In genomic region chr14:106714461-106715428, GRCh38 we compare ENCODE assay signal across 8 cellular contexts.
DNase-seq lines count a peak whose midpoint lies in the region; ATAC-seq, FAIRE-seq and TF ChIP-seq lines count a peak whose summit lies in the region.
"Not testable (repeated sequence)": the region's sequence is repeated elsewhere in the genome, so short reads cannot be mapped to it uniquely, and the experiment has no call there.

No MANE protein-coding gene starts in this region.

- not testable (repeated sequence) for TF ChIP-seq CTCF in OCI-LY7 (conservative IDR thresholded peaks at IDR 0.05; ENCODE audit: low read length); bronchial epithelial cell (IDR thresholded peaks at IDR 0.05; ENCODE audit: insufficient read depth, low read length, severe bottlenecking)

- BruUV-seq in OCI-LY7 (replicated peaks; lab: Mats Ljungman, UMichigan), result not testable (repeated sequence)

- not testable (repeated sequence) for H3K36me3 Mint-ChIP-seq in stimulated activated naive B cell treated with anti-CD40 and anti-IgM and Interleukin-4, amounts not matched to agents 10 μg/mL and 1 μg/mL and 100 μg/mL, for 72 hours

- H3K4me1 Mint-ChIP-seq in stimulated activated naive B cell treated with anti-CD40 and anti-IgM and Interleukin-4, amounts not matched to agents 10 μg/mL and 1 μg/mL and 100 μg/mL, for 72 hours, result peaks cover 9 to 11% of the 10 kb centered on the region in 2 donors

- H3K36me3 ChIP-seq in OCI-LY7 (ENCODE audit: insufficient read depth, low read length); bronchial epithelial cell (ENCODE audit: control insufficient read depth, insufficient read depth, low read length): not testable (repeated sequence)

- not testable (repeated sequence) for H3K27ac ChIP-seq in OCI-LY7 (ENCODE audit: low read depth, low read length, poor library complexity, severe bottlenecking)

- not testable (repeated sequence) for H4K20me1 ChIP-seq in OCI-LY7 (ENCODE audit: insufficient read depth, low read length)

- CTCF ChIA-PET in OCI-LY7 (lab: Charles Lee; ENCODE audit: unreplicated experiment), result not testable (repeated sequence)

- not testable (repeated sequence) for H3K9me2 ChIP-seq in OCI-LY7 (ENCODE audit: insufficient read depth, low read length)

- H3K27me3 ChIP-seq in bronchial epithelial cell (ENCODE audit: control insufficient read depth, insufficient read depth, low read length), result not testable (repeated sequence)

- H3K9me3 ChIP-seq in OCI-LY7 (ENCODE audit: low read length), result not testable (repeated sequence)

- not testable (repeated sequence) for H3K27me3 Mint-ChIP-seq in stimulated activated naive B cell treated with anti-CD40 and anti-IgM and Interleukin-4, amounts not matched to agents 10 μg/mL and 1 μg/mL and 100 μg/mL, for 72 hours

- POLR2A ChIA-PET in OCI-LY7 (lab: Charles Lee), result not testable (repeated sequence)

- H3K27ac Mint-ChIP-seq in stimulated activated naive B cell treated with anti-CD40 and anti-IgM and Interleukin-4, amounts not matched to agents 10 μg/mL and 1 μg/mL and 100 μg/mL, for 72 hours, result not testable (repeated sequence)

- TF ChIP-seq POLR2A in GM12891 (IDR thresholded peaks at IDR 0.05; ENCODE audit: low read depth, low read length), result not testable (repeated sequence)

- H3K4me3 ChIP-seq in OCI-LY7 (ENCODE audit: low read depth, low read length, poor library complexity, severe bottlenecking); bronchial epithelial cell (ENCODE audit: low read depth, low read length): not testable (repeated sequence)

- H3K9me3 Mint-ChIP-seq in stimulated activated naive B cell treated with anti-CD40 and anti-IgM and Interleukin-4, amounts not matched to agents 10 μg/mL and 1 μg/mL and 100 μg/mL, for 72 hours, result not testable (repeated sequence)

- DNase-seq in GM12891 (ENCODE audit: insufficient read length, low spot score); OCI-LY7 (ENCODE audit: low spot score); bronchial epithelial cell (ENCODE audit: low read depth); stimulated activated naive B cell treated with anti-CD40 and anti-IgM and Interleukin-4, amounts not matched to agents 10 μg/mL and 1 μg/mL and 100 μg/mL, for 72 hours: not testable (repeated sequence)
- peak; percentile 38 for DNase-seq in activated T-cell treated with anti-CD3 and anti-CD28 coated beads, Interleukin-2, amount 50 U/mL, for 1 hour

- not testable (repeated sequence) for H3K79me2 ChIP-seq in OCI-LY7 (ENCODE audit: insufficient read depth, low read depth, low read length)

- not testable (repeated sequence) for H2AFZ ChIP-seq in OCI-LY7 (ENCODE audit: low read length)

- H3K4me2 ChIP-seq in OCI-LY7 (ENCODE audit: low read length), result peak overlapping the region; percentile 36; the same call in 1 of the 2 replicates

- peak; percentile 82 for ATAC-seq in GM19035 (IDR thresholded peaks at IDR 0.05; ENCODE audit: unreplicated experiment)
- peak; percentile 69 for ATAC-seq in GM21619 (IDR thresholded peaks at IDR 0.05; ENCODE audit: unreplicated experiment)
- peak; percentile 66 for ATAC-seq in HG03342 (IDR thresholded peaks at IDR 0.05; ENCODE audit: unreplicated experiment)
- ATAC-seq in stimulated activated naive B cell treated with anti-CD40 and anti-IgM and Interleukin-4, amounts not matched to agents 10 μg/mL and 1 μg/mL and 100 μg/mL, for 72 hours (replicated peaks), result peak; percentile 70 to 75

- not testable (repeated sequence) for H3K4me3 Mint-ChIP-seq in stimulated activated naive B cell treated with anti-CD40 and anti-IgM and Interleukin-4, amounts not matched to agents 10 μg/mL and 1 μg/mL and 100 μg/mL, for 72 hours

- intact Hi-C loops in OCI-LY7 (cut with micrococcal nuclease; ENCODE audit: unreplicated experiment), result loop anchor here (10.0 kb wide), 1 partner anchor 50 kb away; no protein-coding TSS in a partner anchor

- FAIRE-seq in GM12891 (lab: Jason Lieb, UNC), result peak; percentile 93
- peak; percentile 70 for FAIRE-seq in bronchial epithelial cell (lab: Jason Lieb, UNC)

- peaks cover 19% of the 10 kb centered on the region for H3K4me1 ChIP-seq in OCI-LY7 (ENCODE audit: insufficient read depth, low read length, poor library complexity, severe bottlenecking)

TF ChIP-seq in GM12891, 5 proteins besides CTCF, POLR2A, EP300 and RAD21:
- peak; percentile 66; the same call in 1 of the 2 replicates for TF ChIP-seq POU2F2 (IDR thresholded peaks at IDR 0.05; ENCODE audit: low read depth, low read length)
